In genomic region chr17:30920282-30920681, GRCh38 we compare ENCODE assay signal across 18 cellular contexts. TPM values are rescaled to one million over a fixed set of nuclear protein-coding genes. Genes with fewer than 3 reads are reported as not detected.
DNase-seq lines count a peak whose midpoint lies in the region; ATAC-seq and TF ChIP-seq lines count a peak whose summit lies in the region.
"Had no signal": no experiment of that assay in that cellular context is flagged by ENCODE, and none has a peak within 500 bp of the region (broad histone marks: within the 10 kb centered on the region; RNA-seq: fewer than 3 reads in every experiment).

No MANE protein-coding gene starts in this region.

- H3K36me3 ChIP-seq in HEK293 (ENCODE audit: control insufficient read depth in 2 of 2, insufficient read depth in 1 of 2, low read length in 2 of 2): peaks cover 0 to 9% of the 10 kb centered on the region in 2 experiments; a peak in 2 of 3 replicates
- H3K36me3 ChIP-seq in liver (ENCODE audit: control insufficient read depth in 4 of 4, insufficient read depth in 3 of 4, low read depth in 1 of 4, low read length in 3 of 4): no peaks in the 10 kb centered on the region
- H3K36me3 ChIP-seq: Peyer's patch had no signal

- TF ChIP-seq RAD21 in liver (IDR thresholded peaks at IDR 0.05): no peak

- no peak overlapping the region for H3K9ac ChIP-seq in liver (ENCODE audit: low read depth in 1 of 2, low read length in 2 of 2)

- POLR2A ChIA-PET in AG04450 (lab: Yijun Ruan, JAX): interaction anchor here (0.5 kb wide), 1 partner anchor 188 kb away, joined by 6 read pairs; no protein-coding TSS in a partner anchor
- POLR2A ChIA-PET in HEK293 (lab: Yijun Ruan, JAX): interaction anchor here (1.4 kb wide), 1 partner anchor 14 kb away, joined by 6 read pairs; no protein-coding TSS in a partner anchor

- WGBS in liver: 67% methylated on average over 4 of the region's 4 CpGs

- H3K27me3 ChIP-seq in AG04450 (ENCODE audit: control insufficient read depth, insufficient read depth, low read length) (peaks cover 17% of the 10 kb centered on the region), liver (ENCODE audit: control insufficient read depth in 4 of 4, insufficient read depth in 4 of 4, low read length in 3 of 4) (no peaks in the 10 kb centered on the region)

- TF ChIP-seq CTCF in AG04450 (IDR thresholded peaks at IDR 0.05; ENCODE audit: low read depth, low read length): peak; percentile 22; the same call in 1 of the 2 replicates
- TF ChIP-seq CTCF in HEK293 (tag by site-specific recombination; IDR thresholded peaks at IDR 0.05): no peak
- peak; percentile 22 for TF ChIP-seq CTCF in choroid plexus epithelial cell (conservative IDR thresholded peaks at IDR 0.05; ENCODE audit: low read depth, low read length)
- no peak for TF ChIP-seq CTCF in liver (IDR thresholded peaks at IDR 0.05; ENCODE audit: low read depth, low read length, missing input control)

- peak overlapping the region; percentile 62 for H3K27ac ChIP-seq in AG04450 (ENCODE audit: low read depth, low read length)
- no peak overlapping the region for H3K27ac ChIP-seq in HEK293 (ENCODE audit: extremely low read depth, low read depth, low read length)
- H3K27ac ChIP-seq in liver (ENCODE audit: low read depth in 1 of 2, low read length in 2 of 2): no peak overlapping the region
- H3K27ac ChIP-seq: Peyer's patch had no signal

- no peaks in the 10 kb centered on the region for H3K4me1 ChIP-seq in HEK293 (ENCODE audit: control insufficient read depth, insufficient read depth, low read length)
- peaks cover 5 to 16% (median 8%) of the 10 kb centered on the region in 4 donors for H3K4me1 ChIP-seq in liver (ENCODE audit: control insufficient read depth in 4 of 4, insufficient read depth in 4 of 4, low read length in 3 of 4)

- H3K9me3 ChIP-seq in AG04450 (ENCODE audit: control insufficient read depth, insufficient read depth, low read length) (no peaks in the 10 kb centered on the region), HEK293 (ENCODE audit: control insufficient read depth, insufficient read depth, low read depth, low read length) (no peaks in the 10 kb centered on the region), liver (ENCODE audit: control insufficient read depth in 4 of 4, low read length in 3 of 4) (no peaks in the 10 kb centered on the region)
- H3K9me3 ChIP-seq: Peyer's patch had no signal

- no peak overlapping the region for H3K4me3 ChIP-seq in AG04450 (ENCODE audit: low read depth, low read length)
- H3K4me3 ChIP-seq in HEK293 (ENCODE audit: low read depth, low read length): no peak overlapping the region
- H3K4me3 ChIP-seq in choroid plexus epithelial cell (ENCODE audit: low read depth, low read length): no peak overlapping the region
- no peak overlapping the region for H3K4me3 ChIP-seq in liver (ENCODE audit: low read depth in 1 of 3, low read length in 3 of 3)
- H3K4me3 ChIP-seq: Peyer's patch had no signal

- DNase-seq in AG04450 (ENCODE audit: low read depth, low spot score) (peak; percentile 3), choroid plexus epithelial cell (ENCODE audit: low read depth) (peak; percentile 53), NCI-H2081 treated with DMSO at 0.1 percent for 48 hours (lab: John Stamatoyannopoulos, UW) (no peak), DMS 273 treated with DMSO at 0.1 percent for 48 hours (lab: John Stamatoyannopoulos, UW) (no peak), NCI-H2029 (lab: John Stamatoyannopoulos, UW) (no peak)
- DNase-seq: activated CD4-positive, alpha-beta T cell treated with anti-CD3 and anti-CD28 coated beads for 4 hours; cortex of kidney; DMS79; KBM-7; NCI-H1436; NCI-H446 treated with DMSO at 0.1 percent for 48 hours; Peyer's patch; retina; stimulated activated CD4-positive, alpha-beta T cell treated with anti-CD3 and anti-CD28 coated beads, Interleukin-2, amount 100 ng/mL, for 48 hours; T-helper 2 cell had no signal

- no peak for ATAC-seq in HG03378 (IDR thresholded peaks at IDR 0.05; ENCODE audit: unreplicated experiment)

- CTCF ChIA-PET in AG04450 (lab: Charles Lee) (no interaction called here), HEK293 (lab: Yijun Ruan, JAX) (interaction anchor here (0.6 kb wide), 1 partner anchor 9 kb away, joined by 7 read pairs; no protein-coding TSS in a partner anchor)

TF ChIP-seq in HEK293, 187 proteins besides CTCF, POLR2A, EP300 and RAD21:
- no peak for TF ChIP-seq ZNF48 (tag by site-specific recombination; IDR thresholded peaks at IDR 0.05)
- TF ChIP-seq HOXD13 (CRISPR knock-in tag; IDR thresholded peaks at IDR 0.05; ENCODE audit: borderline replicate concordance): no peak
- TF ChIP-seq OVOL3 (tag by site-specific recombination; IDR thresholded peaks at IDR 0.05): no peak
- no peak for TF ChIP-seq ZNF776 (tag by site-specific recombination; IDR thresholded peaks at IDR 0.05; ENCODE audit: borderline replicate concordance)
- peak; percentile 74 for TF ChIP-seq ZNF341 (tag by site-specific recombination; IDR thresholded peaks at IDR 0.05; ENCODE audit: low read depth)
- TF ChIP-seq ZNF768 (tag by site-specific recombination; IDR thresholded peaks at IDR 0.05): no peak
- no peak for TF ChIP-seq ZNF362 (tag by site-specific recombination; IDR thresholded peaks at IDR 0.05)
- no peak for TF ChIP-seq KLF17 (tag by site-specific recombination; IDR thresholded peaks at IDR 0.05)
- TF ChIP-seq ZNF223 (tag by site-specific recombination; IDR thresholded peaks at IDR 0.05): no peak

TF ChIP-seq in liver, 16 proteins besides CTCF, POLR2A, EP300 and RAD21:
- no peak for TF ChIP-seq ATF3 (IDR thresholded peaks at IDR 0.05)
- TF ChIP-seq GABPA (IDR thresholded peaks at IDR 0.05 in 1 of 2, conservative IDR thresholded peaks at IDR 0.05 in 1 of 2): no peak
- TF ChIP-seq FOXA1 (IDR thresholded peaks at IDR 0.05): no peak
- no peak for TF ChIP-seq YY1 (IDR thresholded peaks at IDR 0.05)
- no peak for TF ChIP-seq ZBTB33 (IDR thresholded peaks at IDR 0.05)
- peak; percentile 58 for TF ChIP-seq NR2F2 (IDR thresholded peaks at IDR 0.05)

RNA-seq across cellular contexts. Expression of gene ADAP2, which starts 1.5 kb away (rescaled TPM):
- 1.4 and 1.7 TPM in 2 replicates for polyA plus RNA-seq in AG04450 (2011; rRNA removed)
- 1.7 and 2.3 TPM in 2 replicates for polyA minus RNA-seq in AG04450 (2011; rRNA and poly(A)+ RNA removed)
- 10 to 100 TPM; 18.4 to 18.6 TPM for total RNA-seq in liver
- polyA plus RNA-seq in liver: 1 to 10 TPM; 5.2 to 5.4 TPM

RNA-seq across cellular contexts. Expression of gene TEFM, which starts 14.2 kb away (rescaled TPM):
- polyA plus RNA-seq in AG04450 (2011; rRNA removed): 10.6 and 16.6 TPM in 2 replicates
- polyA minus RNA-seq in AG04450 (2011; rRNA and poly(A)+ RNA removed): 5.3 and 8.2 TPM in 2 replicates
- total RNA-seq in liver: 10 to 100 TPM in 1 of 2 donors, 1 to 10 TPM in 1; 5.1 to 16.7 TPM
- polyA plus RNA-seq in liver: 10 to 100 TPM in 1 of 2 donors, 1 to 10 TPM in 1; 8.7 to 12.4 TPM

RNA-seq across cellular contexts. Expression of gene RNF135, which starts 50.6 kb away (rescaled TPM):
- polyA plus RNA-seq in AG04450 (2011; rRNA removed) (14.6 and 15.9 TPM in 2 replicates), liver (1 to 10 TPM; 3.4 to 3.5 TPM)
- 7.5 and 7.9 TPM in 2 replicates for polyA minus RNA-seq in AG04450 (2011; rRNA and poly(A)+ RNA removed)
- total RNA-seq in liver: 1 to 10 TPM; 4.0 to 5.5 TPM

Comparison
In these comparisons a context has a peak if more than half of its experiments do, and no peak if none do; other contexts are left out.
1. DNase-seq: peak in AG04450 (single experiment) and choroid plexus epithelial cell (single experiment); none in NCI-H2081 treated with DMSO at 0.1 percent for 48 hours (single experiment), DMS 273 treated with DMSO at 0.1 percent for 48 hours (single experiment) and NCI-H2029 (single experiment).
2. CTCF ChIP-seq: peak in AG04450 (single experiment) and choroid plexus epithelial cell (single experiment); none in HEK293 (single experiment) and liver (single experiment).